In genomic region chr1:18956189-18957135, GRCh38 we compare ENCODE assay signal across 8 cellular contexts. TPM values are rescaled to one million over a fixed set of nuclear protein-coding genes. Genes with fewer than 3 reads are reported as not detected.
DNase-seq lines count a peak whose midpoint lies in the region; ATAC-seq and TF ChIP-seq lines count a peak whose summit lies in the region.

Gene IFFO2, minus strand, starts transcription at chr1:18956676. Its CDS starts 344 bp downstream, at chr1:18956332.

- intact Hi-C loops in T-helper 1 cell treated with Interleukin-12 subunit alpha and Interleukin-12 subunit beta and Interleukin-4 antibody, amounts not matched to agents 30 ng/mL and 1 ng/mL, for 36 hours (cut with micrococcal nuclease): loop anchor here (1.0 to 10.0 kb wide), 5 partner anchors 30 to 640 kb away; partner anchors contain the start of genes ALDH4A1 and CAPZB
- intact Hi-C loops in heart left ventricle (cut with DNase I): loop anchor here in 5 of 10 donors (2.0 to 10.0 kb wide), 7 partner anchors 34 to 130 kb away; partner anchors contain the start of gene ALDH4A1 (in 1 of the 5)
- intact Hi-C loops in posterior cingulate gyrus (cut with DNase I): loop anchor here (5.0 kb wide), 1 partner anchor 34 kb away; no protein-coding TSS in a partner anchor

- peaks cover 61% of the 10 kb centered on the region for H3K27me3 Mint-ChIP-seq in type B pancreatic cell

- peak within 1 kb of the TSS; percentile 68 for H3K4me3 ChIP-seq in GM12864 (ENCODE audit: low read depth, low read length)
- peak within 1 kb of the TSS; percentile 67 to 95 (median 79) for H3K4me3 ChIP-seq in heart left ventricle

- H3K4me1 ChIP-seq in heart left ventricle: peaks cover 0 to 44% (median 29%) of the 10 kb centered on the region in 12 donors

- H3K9me3 Mint-ChIP-seq in type B pancreatic cell: no peaks in the 10 kb centered on the region

- H3K4me1 Mint-ChIP-seq in type B pancreatic cell (ENCODE audit: unreplicated experiment): peaks cover 20% of the 10 kb centered on the region

- 0 to 1% (median 0%) methylated on average over 57 to 119 of the region's 119 CpGs for WGBS in heart left ventricle, 4 donors

- peak; percentile 88 to 96 for TF ChIP-seq POLR2A in heart left ventricle (IDR thresholded peaks at IDR 0.05)

- H3K4me3 Mint-ChIP-seq in type B pancreatic cell: peak within 1 kb of the TSS; percentile 87

- H3K36me3 Mint-ChIP-seq in type B pancreatic cell: no peaks in the 10 kb centered on the region

- DNase-seq in GM12864 (ENCODE audit: low read depth) (peak; percentile 54), NCI-H1092 (lab: John Stamatoyannopoulos, UW) (peak; percentile 91), amniotic epithelial cell (ENCODE audit: low read depth) (peak; percentile 83), heart left ventricle (peak; percentile 98 to 99 (median 98)), posterior cingulate gyrus (peak; percentile 97 to 100 (median 99)), type B pancreatic cell (ENCODE audit: extremely low spot score, unreplicated experiment) (peak; percentile 99)

- H3K27ac ChIP-seq in heart left ventricle: peak within 1 kb of the TSS in 11 of 12 donors; percentile 54 to 88 (median 76)

- H3K36me3 ChIP-seq in heart left ventricle: no peaks in the 10 kb centered on the region

- TF ChIP-seq CTCF in GM12864 (IDR thresholded peaks at IDR 0.05; ENCODE audit: low read depth, low read length, missing control alignments): no peak
- no peak for TF ChIP-seq CTCF in heart left ventricle (IDR thresholded peaks at IDR 0.05)
- TF ChIP-seq CTCF in type B pancreatic cell (conservative IDR thresholded peaks at IDR 0.05): no peak

- no peaks in the 10 kb centered on the region for H3K27me3 ChIP-seq in heart left ventricle

- ATAC-seq in HG02588 (IDR thresholded peaks at IDR 0.05; ENCODE audit: unreplicated experiment): peak; percentile 61
- peak; percentile 98 to 99 (median 98) for ATAC-seq in heart left ventricle

- H3K27ac Mint-ChIP-seq in type B pancreatic cell: peak within 1 kb of the TSS; percentile 5

- H3K9me3 ChIP-seq in heart left ventricle: no peaks in the 10 kb centered on the region

RNA-seq across cellular contexts. Expression of gene IFFO2, which starts in this region (rescaled TPM):
- 20.6 and 23.8 TPM in 2 replicates for total RNA-seq in T-helper 1 cell treated with Interleukin-12 subunit alpha and Interleukin-12 subunit beta and Interleukin-4 antibody, amounts not matched to agents 30 ng/mL and 1 ng/mL, for 36 hours
- total RNA-seq in heart left ventricle: 1 to 10 TPM; 3.1 to 9.0 (median 5.3) TPM
- polyA plus RNA-seq in heart left ventricle: 1 to 10 TPM; 2.5 to 3.9 TPM
- 11.3 and 14.7 TPM in 2 replicates for total RNA-seq in type B pancreatic cell (ENCODE audit: low replicate concordance)

Comparison
In these comparisons a context has a peak if more than half of its experiments do, and no peak if none do; other contexts are left out.
1. Peak in every context shown above with its lines: DNase-seq, ATAC-seq, H3K4me3 ChIP-seq and H3K27ac ChIP-seq.